In genomic region chr11:26741036-26741435, GRCh38 we compare ENCODE assay signal across 22 cellular contexts. TPM values are rescaled to one million over a fixed set of nuclear protein-coding genes. Genes with fewer than 3 reads are reported as not detected.
DNase-seq lines count a peak whose midpoint lies in the region; ATAC-seq, FAIRE-seq and TF ChIP-seq lines count a peak whose summit lies in the region.
"Had no signal": no experiment of that assay in that cellular context is flagged by ENCODE, and none has a peak within 500 bp of the region (broad histone marks: within the 10 kb centered on the region; RNA-seq: fewer than 3 reads in every experiment).

No MANE protein-coding gene starts in this region.

- no peaks in the 10 kb centered on the region for H3K9me3 ChIP-seq in Karpas-422 (ENCODE audit: low read length)
- H3K9me3 ChIP-seq: BLaER1 treated with 17β-estradiol and CSF1 and Interleukin-3, amounts not matched to agents 10 nM and 100 nM had no signal

- DNase-seq in AG20443 (ENCODE audit: low spot score): peak; percentile 8
- DNase-seq in Karpas-422: peak; percentile 2
- peak; percentile 81 for DNase-seq in amniotic stem cell (lab: John Stamatoyannopoulos, UW)
- peak; percentile 88 for DNase-seq in iris pigment epithelial cell (ENCODE audit: low read depth)
- no peak for DNase-seq in NCI-H128 (lab: John Stamatoyannopoulos, UW; ENCODE audit: unreplicated experiment)
- no peak for DNase-seq in mucosa of gallbladder (ENCODE audit: low spot score)
- no peak for DNase-seq in H54 (ENCODE audit: insufficient read length, low spot score)
- DNase-seq: activated naive CD8-positive, alpha-beta T cell treated with anti-CD3 and anti-CD28 coated beads for 36 hours; activated T-cell treated with anti-CD3 and anti-CD28 coated beads, Interleukin-2, amount 50 U/mL, for 1 hour; cerebellar nuclear complex; DMS 273 treated with DMSO at 0.1 percent for 48 hours; islet precursor cell; NCI-H1436; NCI-H524; PC-9; right cardiac atrium; stimulated activated CD4-positive, alpha-beta T cell treated with anti-CD3 and anti-CD28 coated beads, Interleukin-1b, Interleukin-23, amount 100 ng/mL, for 48 hours had no signal

- H3K27ac ChIP-seq in Karpas-422 (ENCODE audit: low read length): no peak overlapping the region
- H3K27ac ChIP-seq: BLaER1 treated with 17β-estradiol and CSF1 and Interleukin-3, amounts not matched to agents 10 nM and 100 nM; PC-9 had no signal

- H3K36me3 ChIP-seq in Karpas-422 (ENCODE audit: insufficient read depth, low read length): no peaks in the 10 kb centered on the region
- H3K36me3 ChIP-seq: BLaER1 treated with 17β-estradiol and CSF1 and Interleukin-3, amounts not matched to agents 10 nM and 100 nM had no signal

- no peak overlapping the region for H3K4me3 ChIP-seq in Karpas-422 (ENCODE audit: low read length)
- H3K4me3 ChIP-seq: BLaER1 treated with 17β-estradiol and CSF1 and Interleukin-3, amounts not matched to agents 10 nM and 100 nM; PC-9 had no signal

- no peaks in the 10 kb centered on the region for H3K27me3 ChIP-seq in Karpas-422 (ENCODE audit: low read length)
- H3K27me3 ChIP-seq: BLaER1 treated with 17β-estradiol and CSF1 and Interleukin-3, amounts not matched to agents 10 nM and 100 nM had no signal

- no peak overlapping the region for H3K9ac ChIP-seq in Karpas-422 (ENCODE audit: low read length)
- H3K9ac ChIP-seq: BLaER1 treated with 17β-estradiol and CSF1 and Interleukin-3, amounts not matched to agents 10 nM and 100 nM had no signal

- ATAC-seq in GM21390 (IDR thresholded peaks at IDR 0.05; ENCODE audit: unreplicated experiment): no peak
- ATAC-seq: right cardiac atrium had no signal

- no peaks in the 10 kb centered on the region for H4K20me1 ChIP-seq in Karpas-422 (ENCODE audit: insufficient read depth, low read depth, low read length)
- H4K20me1 ChIP-seq: BLaER1 treated with 17β-estradiol and CSF1 and Interleukin-3, amounts not matched to agents 10 nM and 100 nM had no signal

- H3K4me1 ChIP-seq in Karpas-422 (ENCODE audit: low read length): no peaks in the 10 kb centered on the region
- H3K4me1 ChIP-seq: BLaER1 treated with 17β-estradiol and CSF1 and Interleukin-3, amounts not matched to agents 10 nM and 100 nM had no signal

- no peaks in the 10 kb centered on the region for H3K79me2 ChIP-seq in Karpas-422 (ENCODE audit: low read length)

- H2AFZ ChIP-seq in Karpas-422 (ENCODE audit: low read length): no peak overlapping the region
- H2AFZ ChIP-seq: PC-9 had no signal

- no peak for TF ChIP-seq POLR2A in H54 (IDR thresholded peaks at IDR 0.05; ENCODE audit: low read depth, low read length)

- no peak overlapping the region for H3K4me2 ChIP-seq in Karpas-422 (ENCODE audit: low read depth, low read length, poor library complexity, severe bottlenecking)
- H3K4me2 ChIP-seq: BLaER1 treated with 17β-estradiol and CSF1 and Interleukin-3, amounts not matched to agents 10 nM and 100 nM; PC-9 had no signal

- H3K9me2 ChIP-seq in Karpas-422 (replicated peaks; ENCODE audit: insufficient read depth, low read length): no peaks in the 10 kb centered on the region

- FAIRE-seq in H54 (lab: Jason Lieb, UNC): no peak
- FAIRE-seq: endometrium, TTC549 had no signal

RNA-seq across cellular contexts. Expression of gene SLC5A12, which starts 19.2 kb away (rescaled TPM):
- not detected in 2 replicates for total RNA-seq in Karpas-422 (2014; rRNA removed; shearing (Covaris generic); ENCODE audit: low replicate concordance)
- 0.26 TPM for total RNA-seq in mucosa of gallbladder
- total RNA-seq: activated naive CD8-positive, alpha-beta T cell treated with anti-CD3 and anti-CD28 coated beads for 36 hours; mesenteric fat pad; PC-9 had no signal

Comparison
In these comparisons a context has a peak if more than half of its experiments do, and no peak if none do; other contexts are left out.
1. DNase-seq: peak in AG20443 (single experiment), Karpas-422 (single experiment), amniotic stem cell (single experiment) and iris pigment epithelial cell (single experiment); none in NCI-H128 (single experiment), mucosa of gallbladder (single experiment) and H54 (single experiment).